1 cellular context compared by ENCODE assay signal in genomic region chr1:22804333-22804906, GRCh38.
TF ChIP-seq lines count a peak whose summit lies in the region.

No MANE protein-coding gene starts in this region.

TF ChIP-seq in IMR-90, 13 proteins besides CTCF, POLR2A, EP300 and RAD21 (continued from another document):
- TF ChIP-seq ELK1 (IDR thresholded peaks at IDR 0.05; ENCODE audit: borderline replicate concordance, low read depth, low read length) (no peak), NFE2L2 (IDR thresholded peaks at IDR 0.05; ENCODE audit: low read depth, low read length) (no peak), BHLHE40 (IDR thresholded peaks at IDR 0.05; ENCODE audit: low read depth, low read length) (no peak), MXI1 (IDR thresholded peaks at IDR 0.05; ENCODE audit: borderline replicate concordance, low read depth, low read length) (no peak), MAZ (IDR thresholded peaks at IDR 0.05; ENCODE audit: borderline replicate concordance, low read depth, low read length) (no peak), RCOR1 (IDR thresholded peaks at IDR 0.05; ENCODE audit: insufficient replicate concordance, low read length) (no peak), CEBPB (IDR thresholded peaks at IDR 0.05; ENCODE audit: low read depth, low read length) (no peak), SMC3 (IDR thresholded peaks at IDR 0.05; ENCODE audit: low read depth, low read length) (no peak), USF2 (IDR thresholded peaks at IDR 0.05; ENCODE audit: low read depth, low read length) (no peak), CHD1 (IDR thresholded peaks at IDR 0.05; ENCODE audit: low read depth, low read length) (no peak), RFX5 (IDR thresholded peaks at IDR 0.05; ENCODE audit: low read depth, low read length) (no peak)
